Comparison of ENCODE assay signal across 15 cellular contexts in the genomic region with DNA sequence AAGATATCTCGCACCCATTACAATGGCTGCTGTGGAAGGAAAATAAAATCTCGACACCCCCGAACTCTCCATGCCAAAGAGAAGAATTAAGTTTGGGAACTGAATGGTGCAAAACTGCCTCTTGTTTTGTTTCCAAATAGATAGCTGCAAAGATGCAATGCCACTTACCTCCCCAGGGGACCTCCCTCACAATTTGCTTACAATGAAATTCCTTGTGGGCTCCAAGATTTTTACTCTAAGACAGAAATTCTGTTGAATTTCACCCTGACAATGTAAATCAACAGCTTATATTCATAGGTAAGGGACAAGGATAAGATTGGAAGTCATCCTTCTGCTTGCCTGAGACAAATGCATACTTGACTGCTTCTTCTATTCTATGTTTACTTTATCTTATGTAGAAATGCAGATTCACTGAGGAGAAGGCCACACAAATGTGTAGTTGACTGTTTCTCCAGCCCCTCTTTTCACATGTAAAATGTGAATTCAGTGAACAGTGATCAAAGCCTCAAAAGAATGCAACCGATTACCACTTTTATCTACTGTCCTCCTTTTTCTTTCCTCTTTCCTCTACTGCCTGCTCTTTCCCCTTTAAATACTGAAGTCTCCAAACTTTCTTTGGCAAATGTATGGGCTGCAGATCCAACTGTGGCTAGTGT.
DNase-seq lines count a peak whose midpoint lies in the region.
"Had no signal": no experiment of that assay in that cellular context is flagged by ENCODE, and none has a peak within 500 bp of the region (broad histone marks: within the 10 kb centered on the region; RNA-seq: fewer than 3 reads in every experiment).

No MANE protein-coding gene starts in this region.

- no peaks in the 10 kb centered on the region for H3K27me3 ChIP-seq in NT2/D1 (ENCODE audit: insufficient read depth, insufficient read length)
- H3K27me3 ChIP-seq: SJCRH30 had no signal

- no peaks in the 10 kb centered on the region for H3K4me1 ChIP-seq in NT2/D1 (ENCODE audit: insufficient read depth, insufficient read length)
- H3K4me1 ChIP-seq: SJCRH30 had no signal

- no peaks in the 10 kb centered on the region for H3K36me3 ChIP-seq in NT2/D1 (ENCODE audit: insufficient read depth, insufficient read length, low read length)
- H3K36me3 ChIP-seq: SJCRH30 had no signal

- no peaks in the 10 kb centered on the region for H3K9me3 ChIP-seq in NT2/D1 (ENCODE audit: insufficient read depth, low read length)
- H3K9me3 ChIP-seq: SJCRH30 had no signal

- DNase-seq in NCI-H345 treated with DMSO at 0.1 percent for 48 hours (lab: John Stamatoyannopoulos, UW; ENCODE audit: unreplicated experiment) (peak; percentile 1), NCI-H345 (lab: John Stamatoyannopoulos, UW) (no peak), NT2/D1 (ENCODE audit: low read depth, low spot score) (peak; percentile 49), iPS DF 4.7 (ENCODE audit: extremely low read depth, low spot score) (peak; percentile 33), NCI-H1694 (lab: John Stamatoyannopoulos, UW) (no peak), NCI-H2171 (lab: John Stamatoyannopoulos, UW) (no peak)
- no peak for DNase-seq in activated CD4-positive, CD25-positive, alpha-beta regulatory T cell (lab: John Stamatoyannopoulos, UW)
- DNase-seq: 8988T; C1 segment of cervical spinal cord; CD8-positive, alpha-beta T cell; GF-D8; NCI-H2107; NCI-H226; NCI-H524 treated with DMSO at 0.1 percent for 48 hours had no signal

- H3K9ac ChIP-seq in NT2/D1 (ENCODE audit: insufficient read length, low read depth) = no peak overlapping the region

- no peak overlapping the region for H3K4me3 ChIP-seq in NT2/D1 (ENCODE audit: insufficient read length, low read depth)
- H3K4me3 ChIP-seq: SJCRH30 had no signal

Comparison
In these comparisons a context has a peak if more than half of its experiments do, and no peak if none do; other contexts are left out.
1. DNase-seq: peak in NCI-H345 treated with DMSO at 0.1 percent for 48 hours (single experiment), NT2/D1 (single experiment) and iPS DF 4.7 (single experiment); none in NCI-H345 (single experiment), NCI-H1694 (single experiment), NCI-H2171 (single experiment) and activated CD4-positive, CD25-positive, alpha-beta regulatory T cell (0 of 4).